Comparison of ENCODE assay signal across 8 cellular contexts in genomic region chr3:107855710-107856109, GRCh38.
DNase-seq lines count a peak whose midpoint lies in the region; ATAC-seq lines count a peak whose summit lies in the region.

No MANE protein-coding gene starts in this region.

- DNase-seq in G401 (ENCODE audit: low spot score) (peak; percentile 4), RPMI8226 (peak; percentile 36), islet precursor cell (peak; percentile 62), NCI-H2081 treated with DMSO at 0.1 percent for 48 hours (lab: John Stamatoyannopoulos, UW) (no peak), NCI-H2029 (lab: John Stamatoyannopoulos, UW) (no peak)

- in situ Hi-C loops in G401 (cut with HindIII; ENCODE audit: low sequenced_read_pairs): no loop called here

- ATAC-seq in HG03175 (IDR thresholded peaks at IDR 0.05; ENCODE audit: unreplicated experiment) (peak; percentile 74), GM21619 (IDR thresholded peaks at IDR 0.05; ENCODE audit: unreplicated experiment) (no peak), HG03378 (IDR thresholded peaks at IDR 0.05; ENCODE audit: unreplicated experiment) (no peak)

Comparison
In these comparisons a context has a peak if more than half of its experiments do, and no peak if none do; other contexts are left out.
1. DNase-seq: peak in G401 (single experiment), RPMI8226 (single experiment) and islet precursor cell (single experiment); none in NCI-H2081 treated with DMSO at 0.1 percent for 48 hours (single experiment) and NCI-H2029 (single experiment).